In genomic region chr7:19928247-19928646, GRCh38 we compare ENCODE assay signal across 10 cellular contexts.
DNase-seq lines count a peak whose midpoint lies in the region; ATAC-seq, FAIRE-seq and TF ChIP-seq lines count a peak whose summit lies in the region.
"Had no signal": no experiment of that assay in that cellular context is flagged by ENCODE, and none has a peak within 500 bp of the region (broad histone marks: within the 10 kb centered on the region; RNA-seq: fewer than 3 reads in every experiment).

No MANE protein-coding gene starts in this region.

- ATAC-seq in GM19438 (IDR thresholded peaks at IDR 0.05; ENCODE audit: low read depth, unreplicated experiment) (peak; percentile 78), HG02840 (IDR thresholded peaks at IDR 0.05; ENCODE audit: low FRiP score, unreplicated experiment) (peak; percentile 87), HG03565 (IDR thresholded peaks at IDR 0.05; ENCODE audit: unreplicated experiment) (peak; percentile 88)
- ATAC-seq: natural killer cell treated with Interleukin-12 subunit alpha and Interleukin-12 subunit beta and Interleukin-15 and Interleukin-18, amount 100 ng/mL, for 72 hours had no signal

- DNase-seq in GM12891 (ENCODE audit: insufficient read length, low spot score), result peak; percentile 11
- DNase-seq in hepatic stellate cell (ENCODE audit: low spot score), result no peak
- no peak for DNase-seq in anterior cingulate cortex (lab: John Stamatoyannopoulos, UW)
- DNase-seq in HK-2 (ENCODE audit: unreplicated experiment), result no peak
- no peak for DNase-seq in occipital lobe (lab: John Stamatoyannopoulos, UW)
- DNase-seq: NCI-H446 had no signal

- no peak for TF ChIP-seq POLR2A in GM12891 (IDR thresholded peaks at IDR 0.05; ENCODE audit: low read depth, low read length)

- FAIRE-seq in GM12891 (lab: Jason Lieb, UNC), result no peak

TF ChIP-seq in GM12891, 5 proteins besides CTCF, POLR2A, EP300 and RAD21:
- no peak for TF ChIP-seq POLR2AphosphoS5 (IDR thresholded peaks at IDR 0.05; ENCODE audit: low read depth, low read length)
- no peak for TF ChIP-seq PAX5 (IDR thresholded peaks at IDR 0.05; ENCODE audit: insufficient read depth, low read length, severe bottlenecking)
- no peak for TF ChIP-seq SPI1 (IDR thresholded peaks at IDR 0.05; ENCODE audit: low read depth, low read length)
